In genomic region chr5:150050172-150050811, GRCh38 we compare ENCODE assay signal across 10 cellular contexts. TPM values are rescaled to one million over a fixed set of nuclear protein-coding genes. Genes with fewer than 3 reads are reported as not detected.
DNase-seq lines count a peak whose midpoint lies in the region; ATAC-seq and TF ChIP-seq lines count a peak whose summit lies in the region.
"Not testable (repeated sequence)": the region's sequence is repeated elsewhere in the genome, so short reads cannot be mapped to it uniquely, and the experiment has no call there.
"Had no signal": no experiment of that assay in that cellular context is flagged by ENCODE, and none has a peak within 500 bp of the region (broad histone marks: within the 10 kb centered on the region; RNA-seq: fewer than 3 reads in every experiment).

No MANE protein-coding gene starts in this region.

- CTCF ChIA-PET in HEK293 (lab: Yijun Ruan, JAX) (interaction anchor here (0.7 kb wide), 1 partner anchor 170 kb away, joined by 3 read pairs; no protein-coding TSS in a partner anchor), SK-N-SH (lab: Yijun Ruan, JAX) (interaction anchor here (1.0 kb wide), 1 partner anchor 19 kb away, joined by 3 read pairs; no protein-coding TSS in a partner anchor)

- intact Hi-C loops in dendritic cell treated with granulocyte-macrophage colony-stimulating factor and Interleukin-4, amounts not matched to agents 40 ng/mL and 50 ng/mL, for 4 days (cut with micrococcal nuclease): loop anchor here (5.0 kb wide), 1 partner anchor 67 kb away; no protein-coding TSS in a partner anchor

- H3K4me1 Mint-ChIP-seq in dendritic cell treated with granulocyte-macrophage colony-stimulating factor and Interleukin-4, amounts not matched to agents 40 ng/mL and 50 ng/mL, for 4 days (ENCODE audit: low read depth): peaks cover 72% of the 10 kb centered on the region

- H3K36me3 Mint-ChIP-seq in activated naive CD4-positive, alpha-beta T cell treated with anti-CD3 and anti-CD28 coated beads, Interleukin-2, amount 50 U/mL, for 72 hours: peaks cover 5 to 36% of the 10 kb centered on the region in 2 donors
- peaks cover 100% of the 10 kb centered on the region for H3K36me3 Mint-ChIP-seq in dendritic cell treated with granulocyte-macrophage colony-stimulating factor and Interleukin-4, amounts not matched to agents 40 ng/mL and 50 ng/mL, for 4 days (ENCODE audit: low read depth)

- TF ChIP-seq RAD21 in SK-N-SH (IDR thresholded peaks at IDR 0.05; ENCODE audit: low read length): not testable (repeated sequence)

- ATAC-seq in activated naive CD4-positive, alpha-beta T cell treated with anti-CD3 and anti-CD28 coated beads, Interleukin-2, amount 50 U/mL, for 72 hours: peak; percentile 16 to 83

- not testable (repeated sequence) for H3K4me3 ChIP-seq in BLaER1; HEK293 (ENCODE audit: low read depth, low read length); NB4 (ENCODE audit: low read depth, low read length); SK-N-SH (ENCODE audit: low read depth in 2 of 2, low read length in 1 of 2)

- DNase-seq in NB4 (ENCODE audit: low read depth): peak; percentile 89
- DNase-seq in SK-N-SH: peak; percentile 7
- not testable (repeated sequence) for DNase-seq in activated naive CD4-positive, alpha-beta T cell treated with anti-CD3 and anti-CD28 coated beads, Interleukin-2, amount 50 U/mL, for 72 hours (ENCODE audit: low spot score in 2 of 2)
- DNase-seq in glomerular endothelial cell (ENCODE audit: extremely low read depth, low read depth, low spot score): peak; percentile 39
- peak; percentile 19 for DNase-seq in pulmonary artery endothelial cell (ENCODE audit: low read depth, low spot score)

- POLR2A ChIA-PET in HEK293 (lab: Yijun Ruan, JAX); SK-N-SH (lab: Yijun Ruan, JAX): not testable (repeated sequence)

- not testable (repeated sequence) for H3K27me3 ChIP-seq in BLaER1; SK-N-SH (ENCODE audit: insufficient read depth)

- not testable (repeated sequence) for H3K4me1 ChIP-seq in BLaER1; HEK293 (ENCODE audit: control insufficient read depth, insufficient read depth, low read length); SK-N-SH (ENCODE audit: control insufficient read depth in 1 of 2, insufficient read depth in 2 of 2, low read depth in 1 of 2, low read length in 1 of 2)

- not testable (repeated sequence) for H4K20me1 ChIP-seq in BLaER1; SK-N-SH (ENCODE audit: insufficient read depth)

- H3K27me3 Mint-ChIP-seq in dendritic cell treated with granulocyte-macrophage colony-stimulating factor and Interleukin-4, amounts not matched to agents 40 ng/mL and 50 ng/mL, for 4 days: not testable (repeated sequence)

- H3K27ac ChIP-seq in BLaER1: 0 out of 2 replicates have a peak overlapping the region, but pooled peaks have one; percentile 4
- H3K27ac ChIP-seq in HEK293 (ENCODE audit: extremely low read depth, low read depth, low read length); SK-N-SH (ENCODE audit: low read depth in 2 of 2, low read length in 1 of 2): not testable (repeated sequence)

- WGBS in SK-N-SH (ENCODE audit: low lambda C conversion rate): 94% methylated on average over 10 of the region's 14 CpGs

- H3K9ac ChIP-seq in BLaER1, SK-N-SH: not testable (repeated sequence)

- not testable (repeated sequence) for TF ChIP-seq EP300 in SK-N-SH (IDR thresholded peaks at IDR 0.05; ENCODE audit: borderline replicate concordance in 1 of 2, low read depth in 1 of 2, low read length in 1 of 2)

- H3K36me3 ChIP-seq in BLaER1 (peaks cover 99% of the 10 kb centered on the region), HEK293 (ENCODE audit: control insufficient read depth in 2 of 2, insufficient read depth in 1 of 2, low read length in 2 of 2) (peaks cover 21 to 94% of the 10 kb centered on the region in 2 experiments; a peak in 2 of 3 replicates), SK-N-SH (replicated peaks in 1 of 2; ENCODE audit: control insufficient read depth in 1 of 2, insufficient read depth in 2 of 2, low read length in 1 of 2) (peaks cover 57 to 77% of the 10 kb centered on the region in 2 experiments)

- H3K9me3 Mint-ChIP-seq in activated naive CD4-positive, alpha-beta T cell treated with anti-CD3 and anti-CD28 coated beads, Interleukin-2, amount 50 U/mL, for 72 hours; dendritic cell treated with granulocyte-macrophage colony-stimulating factor and Interleukin-4, amounts not matched to agents 40 ng/mL and 50 ng/mL, for 4 days: not testable (repeated sequence)

- not testable (repeated sequence) for TF ChIP-seq CTCF in HEK293 (tag by site-specific recombination; IDR thresholded peaks at IDR 0.05); NB4 (IDR thresholded peaks at IDR 0.05; ENCODE audit: low read depth, low read length); SK-N-SH (IDR thresholded peaks at IDR 0.05)

- not testable (repeated sequence) for H3K4me2 ChIP-seq in BLaER1, SK-N-SH

- not testable (repeated sequence) for H3K9me3 ChIP-seq in BLaER1; HEK293 (ENCODE audit: control insufficient read depth, insufficient read depth, low read depth, low read length); SK-N-SH

- H3K79me2 ChIP-seq in SK-N-SH (ENCODE audit: insufficient read depth): peaks cover 11% of the 10 kb centered on the region; the same call in 1 of the 2 replicates

- not testable (repeated sequence) for TF ChIP-seq POLR2A in NB4 (IDR thresholded peaks at IDR 0.05; ENCODE audit: extremely low read depth, insufficient read length)

- H3K4me3 Mint-ChIP-seq in dendritic cell treated with granulocyte-macrophage colony-stimulating factor and Interleukin-4, amounts not matched to agents 40 ng/mL and 50 ng/mL, for 4 days: not testable (repeated sequence)

- not testable (repeated sequence) for H3K9me2 ChIP-seq in SK-N-SH

- H2AFZ ChIP-seq in SK-N-SH (ENCODE audit: low read depth): not testable (repeated sequence)

- peaks cover 12% of the 10 kb centered on the region for H3F3A ChIP-seq in SK-N-SH (replicated peaks; ENCODE audit: insufficient read depth)

- H3K27ac Mint-ChIP-seq in activated naive CD4-positive, alpha-beta T cell treated with anti-CD3 and anti-CD28 coated beads, Interleukin-2, amount 50 U/mL, for 72 hours: peak overlapping the region; percentile 29 to 92
- peak overlapping the region; percentile 98 for H3K27ac Mint-ChIP-seq in dendritic cell treated with granulocyte-macrophage colony-stimulating factor and Interleukin-4, amounts not matched to agents 40 ng/mL and 50 ng/mL, for 4 days

TF ChIP-seq in HEK293, 187 proteins besides CTCF, POLR2A, EP300 and RAD21:
- TF ChIP-seq GLIS1 (tag by site-specific recombination; IDR thresholded peaks at IDR 0.05): peak; percentile 79
- 0 out of 2 replicates have a peak, but pooled peaks have one; percentile 27 for TF ChIP-seq GLIS2 (tag by site-specific recombination; IDR thresholded peaks at IDR 0.05)

TF ChIP-seq in SK-N-SH, 30 proteins besides CTCF, POLR2A, EP300 and RAD21:
- 0 out of 2 replicates have a peak, but pooled peaks have one; percentile 4 for TF ChIP-seq FOSL2 (IDR thresholded peaks at IDR 0.05; ENCODE audit: borderline replicate concordance, low read depth)
- peak; percentile 10; the same call in 1 of the 2 replicates for TF ChIP-seq TCF12 (IDR thresholded peaks at IDR 0.05)
TF ChIP-seq in SK-N-SH: peak in this region for 2; not testable (repeated sequence) for 28.

RNA-seq across cellular contexts. Expression of gene CSF1R, which starts 36.1 kb away (rescaled TPM):
- polyA plus RNA-seq in SK-N-SH (2012; rRNA removed): 0.15 and 0.25 TPM in 2 replicates
- 0.10 and 0.30 TPM in 2 replicates for polyA plus RNA-seq in SK-N-SH (2012; cell fraction: cytosol; rRNA removed)
- 0.49 and 0.69 TPM in 2 replicates for polyA plus RNA-seq in SK-N-SH (2012; cell fraction: nucleus; rRNA removed)
- 1 to 10 TPM in 1 of 2 donors, not detected in 1; 5.2 TPM for total RNA-seq in activated naive CD4-positive, alpha-beta T cell treated with anti-CD3 and anti-CD28 coated beads, Interleukin-2, amount 50 U/mL, for 72 hours
- total RNA-seq in glomerular endothelial cell (0.10 TPM in 1 of 2 replicates, not detected in the other), pulmonary artery endothelial cell (not detected in 2 replicates)
- total RNA-seq: activated CD8-positive, alpha-beta memory T cell treated with anti-CD3 and anti-CD28 coated beads for 36 hours; neural crest cell had no signal

RNA-seq across cellular contexts. Expression of gene HMGXB3, which starts 49.8 kb away (rescaled TPM):
- polyA plus RNA-seq in SK-N-SH (2012; rRNA removed): 28.8 and 39.9 TPM in 2 replicates
- 21.3 and 23.0 TPM in 2 replicates for polyA plus RNA-seq in SK-N-SH (2012; cell fraction: cytosol; rRNA removed)
- polyA plus RNA-seq in SK-N-SH (2012; cell fraction: nucleus; rRNA removed): 80.4 and 109 TPM in 2 replicates
- total RNA-seq in activated naive CD4-positive, alpha-beta T cell treated with anti-CD3 and anti-CD28 coated beads, Interleukin-2, amount 50 U/mL, for 72 hours: 10 to 100 TPM; 19.9 to 40.8 TPM
- 37.2 and 57.3 TPM in 2 replicates for total RNA-seq in glomerular endothelial cell
- 25.4 and 29.2 TPM in 2 replicates for total RNA-seq in pulmonary artery endothelial cell

RNA-seq across cellular contexts. Expression of gene TIGD6, which starts 49.8 kb away (rescaled TPM):
- polyA plus RNA-seq in SK-N-SH (2012; rRNA removed): 4.7 and 4.8 TPM in 2 replicates
- polyA plus RNA-seq in SK-N-SH (2012; cell fraction: cytosol; rRNA removed): 4.2 and 4.7 TPM in 2 replicates
- 4.2 and 6.3 TPM in 2 replicates for polyA plus RNA-seq in SK-N-SH (2012; cell fraction: nucleus; rRNA removed)
- total RNA-seq in activated naive CD4-positive, alpha-beta T cell treated with anti-CD3 and anti-CD28 coated beads, Interleukin-2, amount 50 U/mL, for 72 hours: 1 to 10 TPM; 1.9 to 3.0 TPM
- 4.1 and 5.4 TPM in 2 replicates for total RNA-seq in glomerular endothelial cell
- 5.0 and 5.6 TPM in 2 replicates for total RNA-seq in pulmonary artery endothelial cell
